Comparison of ENCODE assay signal across 19 cellular contexts in genomic region chr1:3333903-3334302, GRCh38.
DNase-seq lines count a peak whose midpoint lies in the region; ATAC-seq, FAIRE-seq and TF ChIP-seq lines count a peak whose summit lies in the region.
"Had no signal": no experiment of that assay in that cellular context is flagged by ENCODE, and none has a peak within 500 bp of the region (broad histone marks: within the 10 kb centered on the region; RNA-seq: fewer than 3 reads in every experiment).

No MANE protein-coding gene starts in this region.

- H3K36me3 ChIP-seq in heart left ventricle: no peaks in the 10 kb centered on the region
- H3K36me3 ChIP-seq in pancreas: no peaks in the 10 kb centered on the region
- H3K36me3 ChIP-seq in neuronal stem cell (replicated peaks in 1 of 2; ENCODE audit: control insufficient read depth in 2 of 2, insufficient read depth in 2 of 2, low read length in 2 of 2): peaks cover 0 to 6% of the 10 kb centered on the region in 2 donors
- no peaks in the 10 kb centered on the region for H3K36me3 ChIP-seq in H7 (replicated peaks; ENCODE audit: control insufficient read depth, insufficient read depth, low read length)

- no peaks in the 10 kb centered on the region for H3K9me3 ChIP-seq in heart left ventricle
- H3K9me3 ChIP-seq in pancreas: no peaks in the 10 kb centered on the region
- H3K9me3 ChIP-seq in neuronal stem cell (replicated peaks in 1 of 2; ENCODE audit: control insufficient read depth in 2 of 2, insufficient read depth in 1 of 2, low read depth in 1 of 2, low read length in 2 of 2): peaks cover 5 to 11% of the 10 kb centered on the region in 2 donors

- H4K91ac ChIP-seq in neuronal stem cell (ENCODE audit: low read depth, low read length, poor library complexity): no peak overlapping the region

- H3K23ac ChIP-seq in neuronal stem cell (ENCODE audit: low read depth, low read length, poor library complexity): no peak overlapping the region

- no peak for TF ChIP-seq POLR2A in heart left ventricle (IDR thresholded peaks at IDR 0.05)

- no peak overlapping the region for H2BK12ac ChIP-seq in neuronal stem cell (ENCODE audit: low read length)

- intact Hi-C loops in heart left ventricle (cut with DNase I): loop anchor here in 1 of 10 donors (1.0 kb wide), 1 partner anchor 14 kb away; no protein-coding TSS in a partner anchor
- intact Hi-C loops in cardiac septum (cut with DNase I): no loop called here
- intact Hi-C loops in pancreas (cut with DNase I): no loop called here

- ATAC-seq in heart left ventricle (peak; percentile 3 to 74 (median 44)), pancreas (peak; percentile 53 to 86 (median 80))
- ATAC-seq: activated naive CD8-positive, alpha-beta T cell treated with anti-CD3 and anti-CD28 coated beads, Interleukin-2, amount 50 U/mL, for 24 hours; esophagus mucosa had no signal

- H3K4me1 ChIP-seq in heart left ventricle (peaks cover 0 to 76% (median 20%) of the 10 kb centered on the region in 12 donors), pancreas (peaks cover 0 to 24% (median 18%) of the 10 kb centered on the region in 3 donors), neuronal stem cell (ENCODE audit: control insufficient read depth in 2 of 2, insufficient read depth in 1 of 2, low read depth in 1 of 2, low read length in 2 of 2) (peaks cover 0 to 15% of the 10 kb centered on the region in 2 donors)
- H3K4me1 ChIP-seq: parathyroid adenoma had no signal

- H3K18ac ChIP-seq in neuronal stem cell (ENCODE audit: low read length): no peak overlapping the region

- DNase-seq in heart left ventricle (no peak), cardiac septum (ENCODE audit: low spot score) (no peak), globus pallidus (ENCODE audit: low spot score) (peak; percentile 59), pancreas (peak in 3 of 6 donors; percentile 54 to 68 (median 55)), neuronal stem cell (ENCODE audit: low spot score) (no peak), H7 (no peak), inferior parietal cortex (ENCODE audit: extremely low spot score) (no peak)
- DNase-seq in stimulated activated naive CD4-positive, alpha-beta T cell treated with Interleukin-2 at 50 U/mL for 16 hours (lab: John Stamatoyannopoulos, UW): no peak
- DNase-seq: activated CD4-positive, alpha-beta T cell treated with anti-CD3 and anti-CD28 coated beads, Interleukin-2, amount 10 ng/mL, durations not matched to agents 24 days and 14 days; activated naive CD8-positive, alpha-beta T cell treated with anti-CD3 and anti-CD28 coated beads, Interleukin-2, amount 50 U/mL, for 24 hours; naive B cell; NCI-H69; stimulated activated CD4-positive, alpha-beta T cell treated with anti-CD3 and anti-CD28 coated beads, Interleukin-4, amount 100 ng/mL, for 24 hours; T-helper 1 cell had no signal

- H2AFZ ChIP-seq in neuronal stem cell (ENCODE audit: low read length): no peak overlapping the region
- H2AFZ ChIP-seq: parathyroid adenoma had no signal

- H3K4me3 ChIP-seq in heart left ventricle: no peak overlapping the region
- H3K4me3 ChIP-seq in pancreas: no peak overlapping the region
- H3K4me3 ChIP-seq in neuronal stem cell (ENCODE audit: low read length in 2 of 2): no peak overlapping the region
- H3K4me3 ChIP-seq in H7 (ENCODE audit: insufficient read depth, low read depth, low read length): no peak overlapping the region
- H3K4me3 ChIP-seq: lung, smooth muscle cell had no signal

- no peak overlapping the region for H4K8ac ChIP-seq in neuronal stem cell (ENCODE audit: low read depth, low read length)

- no peak overlapping the region for H3K4ac ChIP-seq in neuronal stem cell (ENCODE audit: low read length)

- 43 to 50% (median 46%) methylated on average over 6 to 9 of the region's 9 CpGs for WGBS in heart left ventricle, 4 donors
- WGBS in pancreas, 2 donors: 16 to 21% methylated on average over 9 of the region's 9 CpGs
- no CpG with 5 or more reads among the region's 9 CpGs for WGBS in neuronal stem cell (ENCODE audit: extremely low coverage in 2 of 2, insufficient read length in 2 of 2, insufficient replicate concordance in 1 of 2), 2 donors

- FAIRE-seq in pancreas (lab: Jason Lieb, UNC): no peak

- no peak overlapping the region for H2BK15ac ChIP-seq in neuronal stem cell (ENCODE audit: low read length)

- no peak overlapping the region for H3K9ac ChIP-seq in neuronal stem cell (ENCODE audit: low read depth, low read length, poor library complexity)
- H3K9ac ChIP-seq: KMS-11, parathyroid adenoma had no signal

- TF ChIP-seq CTCF in heart left ventricle (IDR thresholded peaks at IDR 0.05): no peak
- no peak for TF ChIP-seq CTCF in pancreas (IDR thresholded peaks at IDR 0.05)

- no peak overlapping the region for H3K14ac ChIP-seq in neuronal stem cell (ENCODE audit: low read length)

- H3K27ac ChIP-seq in heart left ventricle (peak overlapping the region in 11 of 12 donors; percentile 28 to 80 (median 62)), pancreas (peak overlapping the region in 2 of 4 donors; percentile 38 to 69), neuronal stem cell (replicated peaks; ENCODE audit: low read length) (no peak overlapping the region)
- H3K27ac ChIP-seq: KMS-11, parathyroid adenoma had no signal

- no peak overlapping the region for H2AK5ac ChIP-seq in neuronal stem cell (ENCODE audit: low read depth, low read length)

- H3K79me1 ChIP-seq in neuronal stem cell (ENCODE audit: low read depth, low read length): no peaks in the 10 kb centered on the region

- no peak overlapping the region for H2BK120ac ChIP-seq in neuronal stem cell (ENCODE audit: low read depth, low read length)

- no peak overlapping the region for H3K4me2 ChIP-seq in neuronal stem cell (ENCODE audit: insufficient read depth, low read length, poor library complexity, severe bottlenecking)
- H3K4me2 ChIP-seq: KMS-11, smooth muscle cell had no signal

- H3K27me3 ChIP-seq in heart left ventricle (peaks cover 0 to 7% (median 0%) of the 10 kb centered on the region in 9 donors), pancreas (no peaks in the 10 kb centered on the region), neuronal stem cell (ENCODE audit: control insufficient read depth in 3 of 3, insufficient read depth in 3 of 3, low read depth in 1 of 3, low read length in 3 of 3) (peaks cover 0 to 6% (median 0%) of the 10 kb centered on the region in 3 experiments), H7 (ENCODE audit: control insufficient read depth, insufficient read depth, low read length) (no peaks in the 10 kb centered on the region)

- no peak overlapping the region for H2BK5ac ChIP-seq in neuronal stem cell (ENCODE audit: low read length)
